In the genomic region with DNA sequence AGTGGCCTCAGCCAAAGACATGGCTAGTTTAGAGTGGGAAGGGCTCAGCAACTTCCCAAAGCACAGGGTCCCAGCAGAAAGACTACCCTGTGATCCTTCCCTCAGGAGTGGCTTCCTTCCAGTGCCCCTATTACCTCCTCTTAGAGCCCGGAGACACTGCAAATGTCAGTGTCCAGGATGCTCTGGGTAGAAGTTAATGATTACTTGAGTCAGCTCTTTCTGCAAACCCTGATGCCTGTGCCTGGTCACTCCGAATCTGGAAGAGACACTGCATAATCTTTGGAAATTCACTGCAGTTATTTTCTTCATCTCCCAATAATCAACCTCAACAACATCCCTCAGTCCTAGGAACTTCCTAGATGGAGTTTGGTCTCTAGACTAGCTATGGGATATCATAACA, we compare ENCODE assay signal across 23 cellular contexts. TPM values are rescaled to one million over a fixed set of nuclear protein-coding genes. Genes with fewer than 3 reads are reported as not detected.
DNase-seq lines count a peak whose midpoint lies in the region; ATAC-seq, FAIRE-seq and TF ChIP-seq lines count a peak whose summit lies in the region.
"Had no signal": no experiment of that assay in that cellular context is flagged by ENCODE, and none has a peak within 500 bp of the region (broad histone marks: within the 10 kb centered on the region; RNA-seq: fewer than 3 reads in every experiment).

No MANE protein-coding gene starts in this region.

- H3K4me2 ChIP-seq in BLaER1 (peak overlapping the region; percentile 23; the same call in 1 of the 2 replicates), HepG2 (ENCODE audit: low read depth, low read length) (no peak overlapping the region)

- in situ Hi-C loops in HepG2 (cut with HindIII; ENCODE audit: extremely low pct_ligation_motif_present, low pct_unique_long_range_greater_than_20kb) = loop anchor here (5.0 kb wide), 1 partner anchor 313 kb away; no protein-coding TSS in a partner anchor

- no peak for TF ChIP-seq EP300 in HepG2 (IDR thresholded peaks at IDR 0.05; ENCODE audit: low read depth in 2 of 2, low read length in 2 of 2)
- no peak for TF ChIP-seq EP300 in HepG2 (CRISPR knock-in tag; IDR thresholded peaks at IDR 0.05; ENCODE audit: borderline replicate concordance)

- intact Hi-C loops in HepG2 (cut with micrococcal nuclease; ENCODE audit: unreplicated experiment) (loop anchor here (5.0 kb wide), 1 partner anchor 93 kb away; a partner anchor contains a TSS), aorta (cut with DNase I) (loop anchor here (5.0 to 10.0 kb wide), 2 partner anchors 91 to 93 kb away; a partner anchor contains a TSS)

- H3K36me3 ChIP-seq in BLaER1 (no peaks in the 10 kb centered on the region), HepG2 (replicated peaks in 1 of 2; ENCODE audit: control insufficient read depth in 1 of 2, insufficient read depth in 2 of 2, low read length in 2 of 2) (no peaks in the 10 kb centered on the region), aorta (ENCODE audit: control insufficient read depth in 1 of 2, insufficient read depth in 2 of 2, low read length in 1 of 2) (no peaks in the 10 kb centered on the region)
- H3K36me3 ChIP-seq: BE2C, HAP-1 had no signal

- H3K4me3 ChIP-seq in BLaER1 (no peak overlapping the region), HepG2 (replicated peaks in 1 of 3; ENCODE audit: insufficient read depth in 1 of 3, low read depth in 2 of 3, low read length in 3 of 3) (no peak overlapping the region), aorta (ENCODE audit: low read length in 2 of 2) (no peak overlapping the region)
- H3K4me3 ChIP-seq: HAP-1 had no signal

- FAIRE-seq in HepG2 (lab: Jason Lieb, UNC) = no peak
- FAIRE-seq: A204.1, GM12891, H54 had no signal

- ATAC-seq in HepG2 (peak; percentile 84), aorta (ENCODE audit: low FRiP score) (no peak)

- CTCF ChIA-PET in HepG2 (lab: Yijun Ruan, JAX; ENCODE audit: low intra/inter-chr PET ratio, low total read pairs) = no interaction called here

- H2AFZ ChIP-seq in HepG2 (ENCODE audit: low read length) = no peak overlapping the region

- peaks cover 29% of the 10 kb centered on the region for H3K4me1 ChIP-seq in BLaER1
- H3K4me1 ChIP-seq in HepG2 (ENCODE audit: insufficient read depth, low read length) = peaks cover 29% of the 10 kb centered on the region
- no peaks in the 10 kb centered on the region for H3K4me1 ChIP-seq in aorta (ENCODE audit: control insufficient read depth in 1 of 2, insufficient read depth in 2 of 2, low read length in 2 of 2)
- H3K4me1 ChIP-seq: BE2C had no signal

- TF ChIP-seq POLR2A in HepG2 (IDR thresholded peaks at IDR 0.05; ENCODE audit: insufficient read depth in 1 of 2, low read depth in 2 of 2, low read length in 2 of 2) = no peak

- POLR2A ChIA-PET in HepG2 (lab: Yijun Ruan, JAX) = interaction anchor here (1.0 kb wide), 1 partner anchor 27 kb away, joined by 3 read pairs; a partner anchor contains a TSS

- H3K27me3 ChIP-seq in BLaER1 (no peaks in the 10 kb centered on the region), HepG2 (ENCODE audit: control insufficient read depth in 1 of 2, insufficient read depth in 2 of 2, low read length in 2 of 2) (no peaks in the 10 kb centered on the region; a peak in 1 of 5 replicates), aorta (ENCODE audit: control insufficient read depth in 1 of 2, insufficient read depth in 2 of 2, low read length in 1 of 2) (no peaks in the 10 kb centered on the region)
- H3K27me3 ChIP-seq: BE2C had no signal

- H3K79me2 ChIP-seq in HepG2 (ENCODE audit: insufficient read depth, low read length) = no peaks in the 10 kb centered on the region

- DNase-seq in glomerular visceral epithelial cell (ENCODE audit: extremely low spot score) (peak; percentile 18), HepG2 (ENCODE audit: low spot score) (no peak), renal cortical epithelial cell (ENCODE audit: low read depth) (peak; percentile 15), aorta (no peak), NCI-H2029 (lab: John Stamatoyannopoulos, UW) (no peak), NCI-H446 treated with DMSO at 0.1 percent for 48 hours (lab: John Stamatoyannopoulos, UW) (no peak)
- no peak for DNase-seq in NK-92 treated with Interleukin-12 subunit alpha and Interleukin-12 subunit beta, amount 100 ng/mL, for 24 hours (lab: John Stamatoyannopoulos, UW)
- DNase-seq: AML-193; BE2C; C1 segment of cervical spinal cord; Calu3; CD4-positive, alpha-beta memory T cell; COR-L47; DMS79; EL; GDM1; GOT3; HFFc6 had no signal

- no peak for TF ChIP-seq CTCF in HepG2 (CRISPR knock-in tag; IDR thresholded peaks at IDR 0.05)

- no TSS peak for BruUV-seq in HepG2 (replicated peaks; lab: Mats Ljungman, UMichigan)

- H4K20me1 ChIP-seq in BLaER1 = no peaks in the 10 kb centered on the region
- no peaks in the 10 kb centered on the region for H4K20me1 ChIP-seq in HepG2 (ENCODE audit: insufficient read depth, low read length)

- no peaks in the 10 kb centered on the region for H3K9me3 ChIP-seq in BLaER1
- H3K9me3 ChIP-seq in HepG2 (ENCODE audit: low read length) = no peaks in the 10 kb centered on the region
- H3K9me3 ChIP-seq in aorta (ENCODE audit: control insufficient read depth, low read length) = no peaks in the 10 kb centered on the region
- H3K9me3 ChIP-seq: BE2C, HAP-1 had no signal

- H3K9ac ChIP-seq in BLaER1 = no peak overlapping the region
- H3K9ac ChIP-seq in HepG2 (ENCODE audit: insufficient read depth, low read depth, low read length) = no peak overlapping the region

- WGBS in HepG2 (ENCODE audit: low lambda C conversion rate) = 7% methylated on average over 2 of the region's 2 CpGs
- 52 to 78% methylated on average over 2 of the region's 2 CpGs for WGBS in aorta, 2 donors

- H3K27ac ChIP-seq in BLaER1 (no peak overlapping the region), HepG2 (ENCODE audit: extremely low read length, insufficient read depth, low read length) (no peak overlapping the region), aorta (ENCODE audit: low read depth in 1 of 2, low read length in 2 of 2) (no peak overlapping the region)

- no peak for TF ChIP-seq RAD21 in HepG2 (CRISPR knock-in tag; IDR thresholded peaks at IDR 0.05)

TF ChIP-seq in HepG2, 621 proteins besides CTCF, POLR2A, EP300 and RAD21 (continues in another document):
- TF ChIP-seq PLRG1 (conservative IDR thresholded peaks at IDR 0.05) = no peak
- no peak for TF ChIP-seq ZNF232 (CRISPR knock-in tag; IDR thresholded peaks at IDR 0.05; ENCODE audit: borderline replicate concordance)
- no peak for TF ChIP-seq POLR2AphosphoS5 (IDR thresholded peaks at IDR 0.05; ENCODE audit: low read depth, low read length)
- no peak for TF ChIP-seq MXI1 (IDR thresholded peaks at IDR 0.05; ENCODE audit: borderline replicate concordance, low read depth, low read length)
- TF ChIP-seq, protein P1, sequence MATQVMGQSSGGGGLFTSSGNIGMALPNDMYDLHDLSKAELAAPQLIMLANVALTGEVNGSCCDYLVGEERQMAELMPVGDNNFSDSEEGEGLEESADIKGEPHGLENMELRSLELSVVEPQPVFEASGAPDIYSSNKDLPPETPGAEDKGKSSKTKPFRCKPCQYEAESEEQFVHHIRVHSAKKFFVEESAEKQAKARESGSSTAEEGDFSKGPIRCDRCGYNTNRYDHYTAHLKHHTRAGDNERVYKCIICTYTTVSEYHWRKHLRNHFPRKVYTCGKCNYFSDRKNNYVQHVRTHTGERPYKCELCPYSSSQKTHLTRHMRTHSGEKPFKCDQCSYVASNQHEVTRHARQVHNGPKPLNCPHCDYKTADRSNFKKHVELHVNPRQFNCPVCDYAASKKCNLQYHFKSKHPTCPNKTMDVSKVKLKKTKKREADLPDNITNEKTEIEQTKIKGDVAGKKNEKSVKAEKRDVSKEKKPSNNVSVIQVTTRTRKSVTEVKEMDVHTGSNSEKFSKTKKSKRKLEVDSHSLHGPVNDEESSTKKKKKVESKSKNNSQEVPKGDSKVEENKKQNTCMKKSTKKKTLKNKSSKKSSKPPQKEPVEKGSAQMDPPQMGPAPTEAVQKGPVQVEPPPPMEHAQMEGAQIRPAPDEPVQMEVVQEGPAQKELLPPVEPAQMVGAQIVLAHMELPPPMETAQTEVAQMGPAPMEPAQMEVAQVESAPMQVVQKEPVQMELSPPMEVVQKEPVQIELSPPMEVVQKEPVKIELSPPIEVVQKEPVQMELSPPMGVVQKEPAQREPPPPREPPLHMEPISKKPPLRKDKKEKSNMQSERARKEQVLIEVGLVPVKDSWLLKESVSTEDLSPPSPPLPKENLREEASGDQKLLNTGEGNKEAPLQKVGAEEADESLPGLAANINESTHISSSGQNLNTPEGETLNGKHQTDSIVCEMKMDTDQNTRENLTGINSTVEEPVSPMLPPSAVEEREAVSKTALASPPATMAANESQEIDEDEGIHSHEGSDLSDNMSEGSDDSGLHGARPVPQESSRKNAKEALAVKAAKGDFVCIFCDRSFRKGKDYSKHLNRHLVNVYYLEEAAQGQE (IDR thresholded peaks at IDR 0.05; ENCODE audit: borderline replicate concordance in 1 of 2, low read depth in 1 of 2, low read length in 2 of 2) = no peak
- no peak for TF ChIP-seq ZNF335 (CRISPR knock-in tag; IDR thresholded peaks at IDR 0.05)
- TF ChIP-seq ZNF619 (CRISPR knock-in tag; IDR thresholded peaks at IDR 0.05) = no peak

RNA-seq across cellular contexts. Expression of a gene that starts 27.2 kb away (rescaled TPM):
- total RNA-seq in HepG2 (2016; rRNA removed; fragmentation: Illumina TruSeq; extraction: Trizol) (34.3 and 59.7 TPM in 2 replicates), renal cortical epithelial cell (116 and 173 TPM in 2 replicates), aorta (100 to 1,000 TPM; 199 to 230 TPM)
- total RNA-seq in HepG2 (2016; cell fraction: cytosol; rRNA removed; fragmentation: Illumina TruSeq; extraction: Trizol; ENCODE audit: low read depth) = 11.6 and 14.9 TPM in 2 replicates
- 39.1 and 57.7 TPM in 2 replicates for total RNA-seq in HepG2 (2016; cell fraction: insoluble cytoplasmic fraction; rRNA removed; fragmentation: Illumina TruSeq; extraction: Trizol)
- 12.2 and 18.3 TPM in 2 replicates for total RNA-seq in HepG2 (2016; cell fraction: membrane; rRNA removed; fragmentation: Illumina TruSeq; extraction: Trizol)
- 32.4 and 38.4 TPM in 2 replicates for total RNA-seq in HepG2 (2016; cell fraction: nucleus; rRNA removed; fragmentation: Illumina TruSeq; extraction: Trizol)
- polyA plus RNA-seq in HepG2 (2011; rRNA removed) (54.7 and 61.2 TPM in 2 replicates), aorta (100 to 1,000 TPM; 203 to 277 TPM)
- 57.4 and 63.3 TPM in 2 replicates for polyA plus RNA-seq in HepG2 (2011; cell fraction: cytosol; rRNA removed)
- polyA plus RNA-seq in HepG2 (2011; cell fraction: nucleus; rRNA removed) = 31.0 and 32.2 TPM in 2 replicates
- polyA plus RNA-seq in HepG2 (2012) = 28.7 and 43.7 TPM in 2 replicates
- polyA plus RNA-seq in HepG2 (2016; cell fraction: cytosol; fragmentation: Illumina TruSeq; extraction: Trizol; ENCODE audit: low read depth) = 12.4 and 14.4 TPM in 2 replicates
- 29.5 and 43.0 TPM in 2 replicates for polyA plus RNA-seq in HepG2 (2016; cell fraction: insoluble cytoplasmic fraction; fragmentation: Illumina TruSeq; extraction: Trizol; ENCODE audit: low read depth)
- polyA plus RNA-seq in HepG2 (2016; cell fraction: membrane; fragmentation: Illumina TruSeq; extraction: Trizol; ENCODE audit: low read depth) = 12.9 and 15.3 TPM in 2 replicates
- 45.3 and 49.9 TPM in 2 replicates for polyA plus RNA-seq in HepG2 (2016; cell fraction: nucleus; fragmentation: Illumina TruSeq; extraction: Trizol; ENCODE audit: insufficient read depth, low read depth)
- polyA minus RNA-seq in HepG2 (2011; rRNA and poly(A)+ RNA removed; ENCODE audit: low replicate concordance) = 38.9 and 110 TPM in 2 replicates
- polyA minus RNA-seq in HepG2 (2011; cell fraction: cytosol; rRNA and poly(A)+ RNA removed) = 16.2 and 23.4 TPM in 2 replicates
- polyA minus RNA-seq in HepG2 (2011; cell fraction: nucleus; rRNA and poly(A)+ RNA removed) = 25.5 and 28.5 TPM in 2 replicates

Comparison
In these comparisons a context has a peak if more than half of its experiments do, and no peak if none do; other contexts are left out.
1. DNase-seq: peak in glomerular visceral epithelial cell (single experiment) and renal cortical epithelial cell (single experiment); none in HepG2 (single experiment), aorta (0 of 2), NCI-H2029 (single experiment), NCI-H446 treated with DMSO at 0.1 percent for 48 hours (single experiment) and NK-92 treated with Interleukin-12 subunit alpha and Interleukin-12 subunit beta, amount 100 ng/mL, for 24 hours (single experiment).